In the genomic region with DNA sequence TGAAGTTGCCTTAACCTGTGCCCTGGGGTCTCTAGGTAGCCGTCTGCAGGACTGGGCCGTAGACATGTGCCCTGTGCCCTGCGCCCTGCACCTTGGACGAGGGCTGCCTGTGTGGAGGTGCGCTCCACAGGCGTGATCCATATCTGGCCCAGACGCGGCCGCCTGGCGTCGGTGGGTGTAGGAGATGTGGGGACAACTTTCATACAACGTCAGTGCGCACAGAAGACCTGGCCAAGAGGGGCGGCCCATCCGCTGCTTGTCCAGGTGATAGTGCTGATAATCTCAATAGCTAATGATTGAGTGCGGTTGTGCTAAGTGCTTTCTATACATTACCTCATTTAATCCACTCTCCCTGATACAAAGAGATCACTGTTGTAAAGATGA, we compare ENCODE assay signal across 9 cellular contexts. TPM values are rescaled to one million over a fixed set of nuclear protein-coding genes. Genes with fewer than 3 reads are reported as not detected.
DNase-seq lines count a peak whose midpoint lies in the region; ATAC-seq and TF ChIP-seq lines count a peak whose summit lies in the region.
"Had no signal": no experiment of that assay in that cellular context is flagged by ENCODE, and none has a peak within 500 bp of the region (broad histone marks: within the 10 kb centered on the region; RNA-seq: fewer than 3 reads in every experiment).

No MANE protein-coding gene starts in this region.

- H3K4me2 ChIP-seq in mesenchymal stem cell (ENCODE audit: low read length, poor library complexity, severe bottlenecking) = peak overlapping the region; percentile 99

- H3K4me1 ChIP-seq in cardiac muscle cell (ENCODE audit: low read depth) (no peaks in the 10 kb centered on the region), mesenchymal stem cell (ENCODE audit: control insufficient read depth, insufficient read depth, low read depth, low read length) (peaks cover 11% of the 10 kb centered on the region)

- intact Hi-C loops in Right ventricle myocardium superior (cut with DNase I) = loop anchor here (10.0 kb wide), 1 partner anchor 120 kb away; no protein-coding TSS in a partner anchor
- intact Hi-C loops in activated T-helper 2 cell treated with anti-CD3 and anti-CD28 coated beads, Interferon-gamma antibody, Interleukin-2, Interleukin-4, amounts not matched to agents 10 μg/mL and 5 μg/mL and 100 μg/mL, durations not matched to agents 14 hours and 24 hours and 36 hours (cut with micrococcal nuclease) = no loop called here

- H3K23ac ChIP-seq in mesenchymal stem cell (ENCODE audit: low read length in 2 of 2) = no peak overlapping the region

- 58% methylated on average over 13 of the region's 16 CpGs for WGBS in mesenchymal stem cell

- H2BK12ac ChIP-seq in mesenchymal stem cell (ENCODE audit: low read length in 2 of 2) = no peak overlapping the region

- peak overlapping the region; percentile 81 for H3K4me3 ChIP-seq in cardiac muscle cell
- peak overlapping the region in 1 of 2 experiments; percentile 65 for H3K4me3 ChIP-seq in mesenchymal stem cell (ENCODE audit: insufficient read depth in 1 of 2, low read depth in 1 of 2, low read length in 2 of 2)

- no peak for ATAC-seq in Right ventricle myocardium superior (ENCODE audit: poor library complexity)

- H3K36me3 Mint-ChIP-seq in activated T-helper 2 cell treated with anti-CD3 and anti-CD28 coated beads, Interferon-gamma antibody, Interleukin-2, Interleukin-4, amounts not matched to agents 10 μg/mL and 5 μg/mL and 100 μg/mL, durations not matched to agents 14 hours and 24 hours and 36 hours (ENCODE audit: low read depth) = peaks cover 42% of the 10 kb centered on the region

- H3K27me3 Mint-ChIP-seq in activated T-helper 2 cell treated with anti-CD3 and anti-CD28 coated beads, Interferon-gamma antibody, Interleukin-2, Interleukin-4, amounts not matched to agents 10 μg/mL and 5 μg/mL and 100 μg/mL, durations not matched to agents 14 hours and 24 hours and 36 hours (ENCODE audit: low read depth) = no peaks in the 10 kb centered on the region

- peak overlapping the region; percentile 86 for H3K27ac Mint-ChIP-seq in activated T-helper 2 cell treated with anti-CD3 and anti-CD28 coated beads, Interferon-gamma antibody, Interleukin-2, Interleukin-4, amounts not matched to agents 10 μg/mL and 5 μg/mL and 100 μg/mL, durations not matched to agents 14 hours and 24 hours and 36 hours

- H3K18ac ChIP-seq in mesenchymal stem cell (ENCODE audit: low read depth in 1 of 2, low read length in 2 of 2) = no peak overlapping the region

- H3K9me3 ChIP-seq in cardiac muscle cell (ENCODE audit: low read depth) (no peaks in the 10 kb centered on the region), mesenchymal stem cell (ENCODE audit: control insufficient read depth, low read length) (no peaks in the 10 kb centered on the region)

- H3K14ac ChIP-seq in mesenchymal stem cell (ENCODE audit: low read length in 2 of 2) = no peak overlapping the region

- TF ChIP-seq CTCF in cardiac muscle cell (IDR thresholded peaks at IDR 0.05; ENCODE audit: low read depth, low read length) = no peak

- H3K9me3 Mint-ChIP-seq in activated T-helper 2 cell treated with anti-CD3 and anti-CD28 coated beads, Interferon-gamma antibody, Interleukin-2, Interleukin-4, amounts not matched to agents 10 μg/mL and 5 μg/mL and 100 μg/mL, durations not matched to agents 14 hours and 24 hours and 36 hours = peaks cover under 1% of the 10 kb centered on the region

- H4K8ac ChIP-seq in mesenchymal stem cell (ENCODE audit: low read length) = no peak overlapping the region

- H4K91ac ChIP-seq in mesenchymal stem cell (ENCODE audit: low read length) = no peak overlapping the region

- H2BK120ac ChIP-seq in mesenchymal stem cell (ENCODE audit: low read depth, low read length) = no peak overlapping the region

- H3K27ac ChIP-seq in cardiac muscle cell = no peak overlapping the region
- no peak overlapping the region for H3K27ac ChIP-seq in mesenchymal stem cell (ENCODE audit: low read length, poor library complexity, severe bottlenecking)

- no peak overlapping the region for H3K4ac ChIP-seq in mesenchymal stem cell (ENCODE audit: low read depth in 1 of 2, low read length in 2 of 2)

- no peaks in the 10 kb centered on the region for H3K79me1 ChIP-seq in mesenchymal stem cell (replicated peaks; ENCODE audit: low read length, poor library complexity, severe bottlenecking)

- no peak overlapping the region for H2AFZ ChIP-seq in mesenchymal stem cell (ENCODE audit: low read depth, low read length)

- no peak overlapping the region for H3K9ac ChIP-seq in mesenchymal stem cell (ENCODE audit: low read length)

- H3K36me3 ChIP-seq in cardiac muscle cell (no peaks in the 10 kb centered on the region), mesenchymal stem cell (ENCODE audit: control insufficient read depth in 1 of 2, insufficient read depth in 2 of 2, low read depth in 1 of 2, low read length in 2 of 2) (no peaks in the 10 kb centered on the region)

- H3K27me3 ChIP-seq in cardiac muscle cell (peaks cover 26% of the 10 kb centered on the region), mesenchymal stem cell (ENCODE audit: control insufficient read depth in 1 of 2, insufficient read depth in 1 of 2, low read length in 2 of 2) (peaks cover 24 to 58% of the 10 kb centered on the region in 2 experiments)

- no peak overlapping the region for H2AK5ac ChIP-seq in mesenchymal stem cell (ENCODE audit: low read length, severe bottlenecking)

- DNase-seq in cardiac muscle cell (ENCODE audit: low read depth in 1 of 2, low spot score in 1 of 2) (no peak), Right ventricle myocardium superior (no peak), mesenchymal stem cell (no peak), HuH-7 (ENCODE audit: low spot score) (no peak), GM19238 (ENCODE audit: insufficient read length, low spot score) (no peak), middle frontal gyrus (ENCODE audit: extremely low spot score, low spot score) (no peak), COLO829 (ENCODE audit: low spot score) (no peak)
- no peak for DNase-seq in activated T-helper 2 cell treated with anti-CD3 and anti-CD28 coated beads, Interferon-gamma antibody, Interleukin-2, Interleukin-4, amounts not matched to agents 10 μg/mL and 5 μg/mL and 100 μg/mL, durations not matched to agents 14 hours and 24 hours and 36 hours (ENCODE audit: low spot score)
- DNase-seq: NCI-H748 treated with DMSO at 0.1 percent for 48 hours had no signal

- peak overlapping the region; percentile 82 for H3K4me3 Mint-ChIP-seq in activated T-helper 2 cell treated with anti-CD3 and anti-CD28 coated beads, Interferon-gamma antibody, Interleukin-2, Interleukin-4, amounts not matched to agents 10 μg/mL and 5 μg/mL and 100 μg/mL, durations not matched to agents 14 hours and 24 hours and 36 hours (ENCODE audit: low read depth)

- no peak overlapping the region for H2BK5ac ChIP-seq in mesenchymal stem cell (ENCODE audit: low read depth, low read length, poor library complexity, severe bottlenecking)

- H2BK15ac ChIP-seq in mesenchymal stem cell (ENCODE audit: low read depth, poor library complexity, severe bottlenecking) = no peak overlapping the region

- peaks cover 45% of the 10 kb centered on the region for H3K4me1 Mint-ChIP-seq in activated T-helper 2 cell treated with anti-CD3 and anti-CD28 coated beads, Interferon-gamma antibody, Interleukin-2, Interleukin-4, amounts not matched to agents 10 μg/mL and 5 μg/mL and 100 μg/mL, durations not matched to agents 14 hours and 24 hours and 36 hours (ENCODE audit: low read depth)

RNA-seq across cellular contexts. Expression of gene RASGRP1, which starts 0.7 kb away (rescaled TPM):
- 2.6 and 4.5 TPM in 2 replicates for total RNA-seq in cardiac muscle cell
- 1.1 and 6.3 TPM in 2 replicates for polyA plus RNA-seq in cardiac muscle cell
- 0.11 TPM for total RNA-seq in Right ventricle myocardium superior
- total RNA-seq in activated T-helper 2 cell treated with anti-CD3 and anti-CD28 coated beads, Interferon-gamma antibody, Interleukin-2, Interleukin-4, amounts not matched to agents 10 μg/mL and 5 μg/mL and 100 μg/mL, durations not matched to agents 14 hours and 24 hours and 36 hours = 108 and 113 TPM in 2 replicates
- polyA plus RNA-seq in mesenchymal stem cell (2013, experiment 1 of 2) = 0.01 TPM
- 0.01 TPM for polyA plus RNA-seq in mesenchymal stem cell (2013, experiment 2 of 2)

Comparison
In these comparisons a context has a peak if more than half of its experiments do, and no peak if none do; other contexts are left out.
1. RNA of gene RASGRP1, which starts 0.7 kb away (total RNA-seq): 108 to 113 TPM in activated T-helper 2 cell treated with anti-CD3 and anti-CD28 coated beads, Interferon-gamma antibody, Interleukin-2, Interleukin-4, amounts not matched to agents 10 μg/mL and 5 μg/mL and 100 μg/mL, durations not matched to agents 14 hours and 24 hours and 36 hours; 2.6 to 4.5 TPM in cardiac muscle cell and 0.11 TPM in Right ventricle myocardium superior (single experiment); every median in the first group is over 10 times any median in the second.